17 cellular contexts compared by ENCODE assay signal in the genomic region with DNA sequence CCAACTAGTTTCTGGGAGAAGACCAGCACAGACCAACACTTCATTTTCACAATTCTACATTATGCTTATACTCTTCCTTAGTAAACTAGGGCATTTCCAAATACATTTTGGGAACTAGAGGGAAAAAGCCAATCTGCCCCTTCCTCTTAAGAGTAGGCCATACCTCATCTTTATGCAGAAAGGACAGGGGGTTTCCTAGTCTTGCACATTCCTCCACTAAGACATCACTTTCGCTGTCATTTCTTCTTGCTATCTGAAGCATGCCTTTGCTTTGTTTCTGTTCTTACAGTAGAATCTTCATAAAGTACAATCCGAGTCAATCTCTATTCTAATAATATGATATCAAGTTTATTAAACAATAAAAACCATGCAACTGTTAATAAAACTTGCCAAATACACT.
"Had no signal": no experiment of that assay in that cellular context is flagged by ENCODE, and none has a peak within 500 bp of the region (broad histone marks: within the 10 kb centered on the region; RNA-seq: fewer than 3 reads in every experiment).

No MANE protein-coding gene starts in this region.

- H3K4me1 Mint-ChIP-seq: activated CD4-positive, alpha-beta T cell treated with anti-CD3 and anti-CD28 coated beads for 36 hours; stimulated activated memory B cell treated with anti-CD40 and anti-IgM and Interleukin-4, amounts not matched to agents 10 μg/mL and 1 μg/mL and 100 μg/mL, for 72 hours; T-cell had no signal

- H3K27me3 Mint-ChIP-seq: activated CD4-positive, alpha-beta T cell treated with anti-CD3 and anti-CD28 coated beads for 36 hours; stimulated activated memory B cell treated with anti-CD40 and anti-IgM and Interleukin-4, amounts not matched to agents 10 μg/mL and 1 μg/mL and 100 μg/mL, for 72 hours; T-cell had no signal

- H3K4me3 ChIP-seq: colonic mucosa, ovary, spleen, upper lobe of left lung had no signal

- H3K27ac ChIP-seq: colonic mucosa, epithelial cell of prostate, ovary, upper lobe of left lung, VCaP had no signal

- H3K9me3 Mint-ChIP-seq: activated T-helper 1 cell treated with anti-CD3 and anti-CD28 coated beads, Interleukin-12 subunit alpha, Interleukin-12 subunit beta, Interleukin-2, Interleukin-4 antibody, amounts not matched to agents 30 ng/mL and 10 ng/mL and 1 ng/mL, durations not matched to agents 14 hours and 24 hours and 36 hours had no signal

- H3K36me3 ChIP-seq: colonic mucosa, ovary, upper lobe of left lung had no signal

- H3K36me3 Mint-ChIP-seq: T-cell had no signal

- DNase-seq: activated CD4-positive, alpha-beta T cell treated with anti-CD3 and anti-CD28 coated beads for 36 hours; activated CD8-positive, alpha-beta memory T cell treated with anti-CD3 and anti-CD28 coated beads, Interleukin-2, amount 50 U/mL, for 48 hours; activated CD8-positive, alpha-beta T cell treated with anti-CD3 and anti-CD28 coated beads, Interleukin-2, amount 10 ng/mL, durations not matched to agents 7 days and 5 days; activated naive CD4-positive, alpha-beta T cell; colonic mucosa; effector memory CD4-positive, alpha-beta T cell; left colon; ovary; spleen; stimulated activated CD4-positive, alpha-beta T cell treated with anti-CD3 and anti-CD28 coated beads, Interleukin-1b, Interleukin-23, amount 100 ng/mL, for 48 hours; T-cell; T1000; upper lobe of left lung had no signal

- ATAC-seq: activated CD4-positive, alpha-beta T cell treated with anti-CD3 and anti-CD28 coated beads for 36 hours; activated CD8-positive, alpha-beta T cell treated with anti-CD3 and anti-CD28 coated beads, Interleukin-2, amount 10 ng/mL, durations not matched to agents 7 days and 5 days; stimulated activated memory B cell treated with anti-CD40 and anti-IgM and Interleukin-4, amounts not matched to agents 10 μg/mL and 1 μg/mL and 100 μg/mL, for 72 hours; T-cell had no signal

- H3K27me3 ChIP-seq: colonic mucosa, spleen, upper lobe of left lung had no signal

- H3K27ac Mint-ChIP-seq: activated CD4-positive, alpha-beta T cell treated with anti-CD3 and anti-CD28 coated beads for 36 hours; activated CD8-positive, alpha-beta T cell treated with anti-CD3 and anti-CD28 coated beads, Interleukin-2, amount 10 ng/mL, durations not matched to agents 7 days and 5 days; activated T-helper 1 cell treated with anti-CD3 and anti-CD28 coated beads, Interleukin-12 subunit alpha, Interleukin-12 subunit beta, Interleukin-2, Interleukin-4 antibody, amounts not matched to agents 30 ng/mL and 10 ng/mL and 1 ng/mL, durations not matched to agents 14 hours and 24 hours and 36 hours; stimulated activated memory B cell treated with anti-CD40 and anti-IgM and Interleukin-4, amounts not matched to agents 10 μg/mL and 1 μg/mL and 100 μg/mL, for 72 hours; T-cell had no signal

- H3K4me3 Mint-ChIP-seq: activated CD4-positive, alpha-beta T cell treated with anti-CD3 and anti-CD28 coated beads for 36 hours; activated CD8-positive, alpha-beta T cell treated with anti-CD3 and anti-CD28 coated beads, Interleukin-2, amount 10 ng/mL, durations not matched to agents 7 days and 5 days; activated T-helper 1 cell treated with anti-CD3 and anti-CD28 coated beads, Interleukin-12 subunit alpha, Interleukin-12 subunit beta, Interleukin-2, Interleukin-4 antibody, amounts not matched to agents 30 ng/mL and 10 ng/mL and 1 ng/mL, durations not matched to agents 14 hours and 24 hours and 36 hours; stimulated activated memory B cell treated with anti-CD40 and anti-IgM and Interleukin-4, amounts not matched to agents 10 μg/mL and 1 μg/mL and 100 μg/mL, for 72 hours; T-cell had no signal

- H3K9me3 ChIP-seq: colonic mucosa, ovary, spleen, upper lobe of left lung had no signal
